20 cellular contexts compared by ENCODE assay signal in genomic region chr3:181720281-181720680, GRCh38.
A peak's percentile ranks its signal among the peaks of the same experiment; 100 is the strongest.
DNase-seq lines count a peak whose midpoint lies in the region; ATAC-seq and TF ChIP-seq lines count a peak whose summit lies in the region.
"Had no signal": no experiment of that assay in that cellular context is flagged by ENCODE, and none has a peak within 500 bp of the region (broad histone marks: within the 10 kb centered on the region; RNA-seq: fewer than 3 reads in every experiment).

No MANE protein-coding gene starts in this region.

- H3K9me3 ChIP-seq in OCI-LY1 (ENCODE audit: low read length): no peaks in the 10 kb centered on the region
- H3K9me3 ChIP-seq: heart right ventricle, SJSA1, thoracic aorta had no signal

- H3K79me2 ChIP-seq in OCI-LY1 (ENCODE audit: insufficient read depth, low read length): peaks cover 100% of the 10 kb centered on the region

- H3K36me3 ChIP-seq in OCI-LY1 (ENCODE audit: insufficient read depth, low read length): peaks cover 67% of the 10 kb centered on the region
- H3K36me3 ChIP-seq: heart right ventricle, thoracic aorta had no signal

- H3K27ac ChIP-seq in OCI-LY1 (ENCODE audit: low read depth, low read length, poor library complexity, severe bottlenecking) (peak overlapping the region; percentile 88), cingulate gyrus (ENCODE audit: low read depth, low read length) (peak overlapping the region; percentile 91), substantia nigra (ENCODE audit: low read depth, low read length, poor library complexity, severe bottlenecking) (peak overlapping the region; percentile 93)
- H3K27ac ChIP-seq: heart right ventricle, SJSA1, thoracic aorta had no signal

- H3K9me2 ChIP-seq in OCI-LY1 (ENCODE audit: low read depth, low read length): no peaks in the 10 kb centered on the region

- no peaks in the 10 kb centered on the region for H3F3A ChIP-seq in OCI-LY1 (ENCODE audit: insufficient read depth, low read length)

- H3K4me2 ChIP-seq in OCI-LY1 (ENCODE audit: low read length): peak overlapping the region; percentile 75

- H3K9ac ChIP-seq in OCI-LY1 (ENCODE audit: low read length): peak overlapping the region; percentile 86; the same call in 1 of the 2 replicates

- DNase-seq in medulla oblongata (ENCODE audit: extremely low spot score) (peak; percentile 76), substantia nigra (lab: John Stamatoyannopoulos, UW) (peak in 31 of 49 donors; percentile 24 to 78 (median 51)), GM10266 (ENCODE audit: extremely low spot score) (no peak), inferior parietal cortex (ENCODE audit: extremely low spot score) (no peak)
- DNase-seq: activated CD4-positive, alpha-beta T cell treated with anti-CD3 and anti-CD28 coated beads, Interleukin-2, amount 50 U/mL, for 4 hours; activated effector memory CD4-positive, alpha-beta T cell treated with anti-CD3 and anti-CD28 coated beads, Interleukin-2, amount 50 U/mL, for 16 hours; CD8-positive, alpha-beta memory T cell; DND-41; effector CD8-positive, alpha-beta T cell; GOT3; heart right ventricle; naive B cell; NCI-H146; NCI-H2227 treated with DMSO at 0.1 percent for 48 hours; NCI-H82 had no signal

- no peaks in the 10 kb centered on the region for H3K27me3 ChIP-seq in OCI-LY1 (ENCODE audit: insufficient read depth, low read length)
- H3K27me3 ChIP-seq: SJSA1 had no signal

- no peaks in the 10 kb centered on the region for H4K20me1 ChIP-seq in OCI-LY1 (ENCODE audit: insufficient read depth, low read length)

- TF ChIP-seq CTCF in OCI-LY1 (IDR thresholded peaks at IDR 0.05; ENCODE audit: low read length) (no peak), GM10266 (IDR thresholded peaks at IDR 0.05; ENCODE audit: control insufficient read depth, insufficient read depth, low read depth, missing control alignments) (no peak)

- peak overlapping the region; percentile 79 for H3K4me3 ChIP-seq in OCI-LY1 (ENCODE audit: low read depth, low read length, poor library complexity, severe bottlenecking)
- H3K4me3 ChIP-seq: heart right ventricle, SJSA1, thoracic aorta had no signal

- no peak overlapping the region for H2AFZ ChIP-seq in OCI-LY1 (ENCODE audit: low read length)

- ATAC-seq in HG02884 (IDR thresholded peaks at IDR 0.05; ENCODE audit: unreplicated experiment): no peak
- ATAC-seq: heart right ventricle had no signal

- H3K4me1 ChIP-seq in OCI-LY1 (ENCODE audit: insufficient read depth, low read length, severe bottlenecking): peaks cover 47% of the 10 kb centered on the region

Comparison
In these comparisons a context has a peak if more than half of its experiments do, and no peak if none do; other contexts are left out.
1. DNase-seq: peak in medulla oblongata (single experiment) and substantia nigra (31 of 49); none in GM10266 (single experiment) and inferior parietal cortex (single experiment).
2. Peak in every context shown above with its lines, with median percentiles within 50 percentile points of each other: H3K27ac ChIP-seq.